ENCODE assay signal across 8 cellular contexts in the genomic region with DNA sequence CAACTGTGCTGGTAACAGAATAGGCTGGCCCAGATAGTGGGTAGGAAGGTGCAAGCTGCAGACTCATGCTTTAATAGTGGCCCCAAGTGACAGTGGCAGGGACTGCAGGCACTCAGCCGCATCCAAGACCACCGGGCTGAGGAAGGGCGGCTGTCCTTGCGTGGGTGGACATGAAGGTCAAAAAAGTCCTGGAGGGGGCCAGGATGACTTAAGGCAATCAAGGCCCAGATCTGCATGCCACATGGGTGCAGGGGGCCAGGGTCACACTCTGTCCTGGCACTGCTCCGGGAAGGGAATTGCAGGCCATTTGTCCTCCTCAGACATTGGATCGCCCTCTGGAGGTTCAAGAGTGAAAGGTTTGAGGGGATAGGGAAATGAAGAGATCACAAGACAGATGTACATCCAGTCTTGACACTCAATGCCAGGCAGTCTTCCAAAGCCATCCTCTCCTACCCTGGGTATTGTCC. TPM values are rescaled to one million over a fixed set of nuclear protein-coding genes. Genes with fewer than 3 reads are reported as not detected.
DNase-seq lines count a peak whose midpoint lies in the region; ATAC-seq and TF ChIP-seq lines count a peak whose summit lies in the region.

No MANE protein-coding gene starts in this region.

- ATAC-seq in HG02571 (IDR thresholded peaks at IDR 0.05; ENCODE audit: unreplicated experiment) (peak; percentile 61), heart left ventricle (peak; percentile 49 to 94 (median 88)), gastrocnemius medialis (no peak)

- 14 to 44% (median 28%) methylated on average over 6 of the region's 6 CpGs for WGBS in heart left ventricle, 4 donors

- H3K36me3 ChIP-seq in heart left ventricle = peaks cover 0 to 41% (median 31%) of the 10 kb centered on the region in 9 donors
- H3K36me3 ChIP-seq in gastrocnemius medialis = peaks cover 0 to 8% of the 10 kb centered on the region in 2 donors
- peaks cover 14% of the 10 kb centered on the region for H3K36me3 ChIP-seq in effector memory CD4-positive, alpha-beta T cell (ENCODE audit: control insufficient read depth, insufficient read depth, low read length)

- H3K27me3 ChIP-seq in heart left ventricle (no peaks in the 10 kb centered on the region), gastrocnemius medialis (no peaks in the 10 kb centered on the region)
- H3K27me3 ChIP-seq in effector memory CD4-positive, alpha-beta T cell (replicated peaks; ENCODE audit: control insufficient read depth, insufficient read depth, low read length, poor library complexity, severe bottlenecking) = no peaks in the 10 kb centered on the region

- in situ Hi-C loops in GM13976 (cut with MboI; ENCODE audit: low sequenced_read_pairs, unreplicated experiment) (loop anchor here (5.0 to 25.0 kb wide), 3 partner anchors 101 to 481 kb away; no protein-coding TSS in a partner anchor), gastrocnemius medialis (cut with MboI; ENCODE audit: low sequenced_read_pairs in 4 of 4) (loop anchor here in 1 of 4 donors (25.0 kb wide), 1 partner anchor 231 kb away; a partner anchor contains a TSS)

- H3K9me3 ChIP-seq in heart left ventricle (no peaks in the 10 kb centered on the region), gastrocnemius medialis (no peaks in the 10 kb centered on the region)
- H3K9me3 ChIP-seq in effector memory CD4-positive, alpha-beta T cell (ENCODE audit: control insufficient read depth, low read length) = no peaks in the 10 kb centered on the region

- DNase-seq in 8988T (peak; percentile 15), GM13976 (ENCODE audit: low spot score) (peak; percentile 39), LHCN-M2 (ENCODE audit: low read depth) (peak; percentile 34), heart left ventricle (peak; percentile 28 to 65 (median 32)), gastrocnemius medialis (no peak)
- peak; percentile 11 to 18 for DNase-seq in activated CD4-positive, alpha-beta T cell treated with anti-CD3 and anti-CD28 coated beads, Interleukin-2, amount 50 U/mL, for 48 hours
- DNase-seq in effector memory CD4-positive, alpha-beta T cell = no peak

- TF ChIP-seq POLR2A in heart left ventricle (IDR thresholded peaks at IDR 0.05) (no peak), gastrocnemius medialis (IDR thresholded peaks at IDR 0.05) (no peak)

- H3K4me3 ChIP-seq in heart left ventricle (peak overlapping the region in 1 of 12 donors; percentile 30), gastrocnemius medialis (no peak overlapping the region)
- no peak overlapping the region for H3K4me3 ChIP-seq in effector memory CD4-positive, alpha-beta T cell (ENCODE audit: insufficient read depth, low read depth, low read length, poor library complexity, severe bottlenecking)

- TF ChIP-seq CTCF in GM13976 (IDR thresholded peaks at IDR 0.05; ENCODE audit: borderline replicate concordance, control extremely low read depth, extremely low read depth, insufficient read depth, missing control alignments) (peak; percentile 64), heart left ventricle (IDR thresholded peaks at IDR 0.05) (peak; percentile 19 to 64 (median 46)), gastrocnemius medialis (IDR thresholded peaks at IDR 0.05 in 4 of 5, conservative IDR thresholded peaks at IDR 0.05 in 1 of 5) (peak in 3 of 5 experiments; percentile 17 to 37 (median 19))

- H3K4me1 ChIP-seq in heart left ventricle (peaks cover 0 to 8% (median 0%) of the 10 kb centered on the region in 12 donors), gastrocnemius medialis (no peaks in the 10 kb centered on the region)
- no peaks in the 10 kb centered on the region for H3K4me1 ChIP-seq in effector memory CD4-positive, alpha-beta T cell (ENCODE audit: control insufficient read depth, insufficient read depth, low read length, poor library complexity, severe bottlenecking)

- H3K27ac ChIP-seq in heart left ventricle = no peak overlapping the region
- H3K27ac ChIP-seq in gastrocnemius medialis = no peak overlapping the region
- H3K27ac ChIP-seq in effector memory CD4-positive, alpha-beta T cell (ENCODE audit: insufficient read depth, low read length, poor library complexity, severe bottlenecking) = no peak overlapping the region

- intact Hi-C loops in heart left ventricle (cut with DNase I) (loop anchor here (1.0 to 10.0 kb wide), 9 partner anchors 93 to 237 kb away; a partner anchor contains a TSS), gastrocnemius medialis (cut with DNase I; ENCODE audit: low total_unique reads) (no loop called here)

RNA-seq across cellular contexts. Expression of a gene that starts 10.4 kb away (rescaled TPM):
- total RNA-seq in LHCN-M2 (2014; rRNA removed) (0.19 TPM in 1 of 2 replicates, not detected in the other), heart left ventricle (1 to 10 TPM; 1.1 to 6.9 (median 2.5) TPM), gastrocnemius medialis (1 to 10 TPM in 2 of 4 donors, under 1 TPM in 1, not detected in 1; 0.82 to 3.3 (median 1.9) TPM)
- polyA plus RNA-seq in LHCN-M2 (2012) = 0.07 TPM
- under 1 TPM; 0.30 to 0.39 TPM for polyA plus RNA-seq in heart left ventricle

RNA-seq across cellular contexts. Expression of a gene that starts 30.4 kb away (rescaled TPM):
- 6.3 and 8.8 TPM in 2 replicates for total RNA-seq in LHCN-M2 (2014; rRNA removed)
- 1.4 TPM for polyA plus RNA-seq in LHCN-M2 (2012)
- total RNA-seq in heart left ventricle = 1 to 10 TPM; 1.1 to 7.4 (median 2.8) TPM
- polyA plus RNA-seq in heart left ventricle = 1 to 10 TPM; 2.5 to 3.1 TPM
- 1 to 10 TPM in 3 of 4 donors, under 1 TPM in 1; 0.58 to 7.4 (median 1.5) TPM for total RNA-seq in gastrocnemius medialis

RNA-seq across cellular contexts. Expression of a gene that starts 46.3 kb away (rescaled TPM):
- total RNA-seq in LHCN-M2 (2014; rRNA removed) = 1,162 and 1,423 TPM in 2 replicates
- 3,258 TPM for polyA plus RNA-seq in LHCN-M2 (2012)
- total RNA-seq in heart left ventricle = 100 to 1,000 TPM; 336 to 694 (median 475) TPM
- 1,000 to 10,000 TPM in 1 of 2 donors, 100 to 1,000 TPM in 1; 421 to 2,078 TPM for polyA plus RNA-seq in heart left ventricle
- total RNA-seq in gastrocnemius medialis = 1,000 to 10,000 TPM; 1,231 to 1,333 (median 1,277) TPM

RNA-seq across cellular contexts. Expression of a gene that starts 54.2 kb away (rescaled TPM):
- total RNA-seq in LHCN-M2 (2014; rRNA removed) (4.2 and 6.6 TPM in 2 replicates), heart left ventricle (1 to 10 TPM in 3 of 9 donors, under 1 TPM in 6; 0.29 to 2.2 (median 0.57) TPM), gastrocnemius medialis (1 to 10 TPM in 2 of 4 donors, under 1 TPM in 2; 0.39 to 1.9 (median 0.85) TPM)
- polyA plus RNA-seq in LHCN-M2 (2012) = 0.49 TPM
- polyA plus RNA-seq in heart left ventricle = under 1 TPM; 0.38 to 0.44 TPM

Comparison
In these comparisons a context has a peak if more than half of its experiments do, and no peak if none do; other contexts are left out.
1. DNase-seq: peak in 8988T (single experiment), GM13976 (single experiment), LHCN-M2 (single experiment), activated CD4-positive, alpha-beta T cell treated with anti-CD3 and anti-CD28 coated beads, Interleukin-2, amount 50 U/mL, for 48 hours (2 of 2) and heart left ventricle (5 of 5); none in gastrocnemius medialis (0 of 2) and effector memory CD4-positive, alpha-beta T cell (0 of 3).
2. ATAC-seq: peak in HG02571 (single experiment) and heart left ventricle (4 of 4); none in gastrocnemius medialis (0 of 2).
3. Peak in every context shown above with its lines, with median percentiles within 50 percentile points of each other: CTCF ChIP-seq.